ENCODE assay signal across 8 cellular contexts in genomic region chr4:39698424-39699009, GRCh38. TPM values are rescaled to one million over a fixed set of nuclear protein-coding genes. Genes with fewer than 3 reads are reported as not detected.
DNase-seq lines count a peak whose midpoint lies in the region; ATAC-seq and TF ChIP-seq lines count a peak whose summit lies in the region.

No MANE protein-coding gene starts in this region.

- peaks cover 55% of the 10 kb centered on the region for H3K79me2 ChIP-seq in Karpas-422 (ENCODE audit: low read length)

- H3K27ac ChIP-seq in Karpas-422 (ENCODE audit: low read length) (peak overlapping the region; percentile 38), stomach smooth muscle (ENCODE audit: low read length) (peak overlapping the region; percentile 87)

- peaks cover 29% of the 10 kb centered on the region for H3K4me1 ChIP-seq in Karpas-422 (ENCODE audit: low read length)
- peaks cover 5% of the 10 kb centered on the region for H3K4me1 ChIP-seq in stomach smooth muscle (ENCODE audit: control insufficient read depth, insufficient read depth, low read length)

- H2AFZ ChIP-seq in Karpas-422 (ENCODE audit: low read length), result peak overlapping the region; percentile 77; the same call in 1 of the 2 replicates

- ATAC-seq in GM21717 (IDR thresholded peaks at IDR 0.05; ENCODE audit: unreplicated experiment) (peak; percentile 21), HG03469 (IDR thresholded peaks at IDR 0.05; ENCODE audit: unreplicated experiment) (no peak)
- peak; percentile 6 to 14 for ATAC-seq in activated CD4-positive, CD25-positive, alpha-beta regulatory T cell treated with anti-CD3 and anti-CD28 coated beads, Interleukin-2, amount 50 U/mL, for 24 hours

- peak overlapping the region; percentile 96 for H3K4me2 ChIP-seq in Karpas-422 (ENCODE audit: low read depth, low read length, poor library complexity, severe bottlenecking)

- DNase-seq in EH (ENCODE audit: low read depth) (peak; percentile 46), Karpas-422 (no peak), epithelial cell of esophagus (ENCODE audit: low read depth) (peak; percentile 47), mucosa of gallbladder (ENCODE audit: low spot score) (peak; percentile 21)

- H4K20me1 ChIP-seq in Karpas-422 (ENCODE audit: insufficient read depth, low read depth, low read length), result peaks cover 28% of the 10 kb centered on the region; the same call in 1 of the 2 replicates

- H3K9me3 ChIP-seq in Karpas-422 (ENCODE audit: low read length), result no peaks in the 10 kb centered on the region
- no peaks in the 10 kb centered on the region for H3K9me3 ChIP-seq in stomach smooth muscle (ENCODE audit: control insufficient read depth in 2 of 2, low read length in 2 of 2)

- peak overlapping the region; percentile 89 for H3K9ac ChIP-seq in Karpas-422 (ENCODE audit: low read length)
- H3K9ac ChIP-seq in stomach smooth muscle (ENCODE audit: low read length in 2 of 2), result peak overlapping the region; percentile 86 to 88

- TF ChIP-seq CTCF in epithelial cell of esophagus (IDR thresholded peaks at IDR 0.05; ENCODE audit: insufficient read depth, low read depth, low read length, missing control alignments), result no peak

- H3K27me3 ChIP-seq in Karpas-422 (ENCODE audit: low read length) (no peaks in the 10 kb centered on the region), stomach smooth muscle (ENCODE audit: control insufficient read depth in 1 of 2, insufficient read depth in 2 of 2, low read length in 2 of 2) (no peaks in the 10 kb centered on the region)

- H3K36me3 ChIP-seq in Karpas-422 (ENCODE audit: insufficient read depth, low read length), result peaks cover 11% of the 10 kb centered on the region
- H3K36me3 ChIP-seq in stomach smooth muscle (ENCODE audit: control insufficient read depth in 2 of 2, insufficient read depth in 2 of 2, low read length in 2 of 2), result peaks cover 0 to 2% of the 10 kb centered on the region in 2 donors

- H3K4me3 ChIP-seq in Karpas-422 (ENCODE audit: low read length) (peak overlapping the region; percentile 88), epithelial cell of esophagus (ENCODE audit: low read length) (peak overlapping the region; percentile 84), stomach smooth muscle (ENCODE audit: low read length in 2 of 2) (peak overlapping the region; percentile 72 to 95)

- no peaks in the 10 kb centered on the region for H3K9me2 ChIP-seq in Karpas-422 (replicated peaks; ENCODE audit: insufficient read depth, low read length)

RNA-seq across cellular contexts. Expression of gene UBE2K, which starts 0.6 kb away (rescaled TPM):
- total RNA-seq in Karpas-422 (2014; rRNA removed; shearing (Covaris generic); ENCODE audit: low replicate concordance), result 32.9 and 35.8 TPM in 2 replicates
- 56.2 TPM for total RNA-seq in mucosa of gallbladder

RNA-seq across cellular contexts. Expression of gene SMIM14, which starts 59.9 kb away (rescaled TPM):
- total RNA-seq in Karpas-422 (2014; rRNA removed; shearing (Covaris generic); ENCODE audit: low replicate concordance), result 174 and 689 TPM in 2 replicates
- total RNA-seq in mucosa of gallbladder, result 62.3 TPM
